Comparison of ENCODE assay signal across 23 cellular contexts in the genomic region with DNA sequence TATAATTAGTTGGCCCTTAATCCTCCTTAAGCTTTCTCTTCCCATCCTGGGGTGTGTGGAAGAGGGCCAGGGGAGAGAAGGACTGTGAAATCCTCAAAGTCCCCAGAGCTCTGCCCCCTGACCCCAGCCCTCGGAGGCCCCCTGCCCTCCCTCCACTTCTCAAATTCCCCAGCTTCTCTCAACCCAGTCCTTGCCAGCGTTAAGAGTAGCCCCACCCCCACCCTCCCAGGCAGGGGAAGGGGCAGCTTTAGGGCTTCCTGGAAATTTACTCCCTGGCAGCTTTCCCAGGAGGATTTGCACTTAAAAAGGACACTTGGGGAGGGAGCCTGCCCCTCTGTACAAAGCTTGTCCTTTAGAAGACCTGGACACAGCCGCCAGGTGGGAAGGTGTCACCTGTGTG. TPM values are rescaled to one million over a fixed set of nuclear protein-coding genes. Genes with fewer than 3 reads are reported as not detected.
DNase-seq lines count a peak whose midpoint lies in the region; ATAC-seq, FAIRE-seq and TF ChIP-seq lines count a peak whose summit lies in the region.
"Had no signal": no experiment of that assay in that cellular context is flagged by ENCODE, and none has a peak within 500 bp of the region (broad histone marks: within the 10 kb centered on the region; RNA-seq: fewer than 3 reads in every experiment).

No MANE protein-coding gene starts in this region.

- no peak overlapping the region for H4K5ac ChIP-seq in H1 (ENCODE audit: insufficient read length, low read depth, low read length)

- H3K4me1 ChIP-seq in CD4-positive, CD25-positive, alpha-beta regulatory T cell (ENCODE audit: control insufficient read depth, insufficient read depth, low read length, poor library complexity, severe bottlenecking): peaks cover 25% of the 10 kb centered on the region
- H3K4me1 ChIP-seq in CD8-positive, alpha-beta T cell (ENCODE audit: insufficient read depth, low read length): peaks cover 87% of the 10 kb centered on the region
- no peaks in the 10 kb centered on the region for H3K4me1 ChIP-seq in NT2/D1 (ENCODE audit: insufficient read depth, insufficient read length)
- H3K4me1 ChIP-seq in H1 (replicated peaks in 1 of 4; ENCODE audit: control insufficient read depth in 3 of 4, insufficient read depth in 4 of 4, low read length in 3 of 4): peaks cover 0 to 8% (median 4%) of the 10 kb centered on the region in 4 experiments; a peak in 5 of 7 replicates
- H3K4me1 ChIP-seq in spleen: peaks cover 0 to 29% (median 10%) of the 10 kb centered on the region in 6 donors
- H3K4me1 ChIP-seq: left ventricle myocardium inferior had no signal

- H3K23me2 ChIP-seq in H1 (ENCODE audit: low read depth, low read length): no peaks in the 10 kb centered on the region

- H3K14ac ChIP-seq in H1 (ENCODE audit: insufficient read length): no peak overlapping the region

- H2BK5ac ChIP-seq in H1 (ENCODE audit: low read depth, low read length): no peak overlapping the region

- H2BK12ac ChIP-seq in H1 (ENCODE audit: low read depth, low read length): no peak overlapping the region

- peak overlapping the region; percentile 1; the same call in 1 of the 2 replicates for H3K18ac ChIP-seq in H1 (ENCODE audit: extremely low read depth, low read length)

- H3K27ac ChIP-seq in CD4-positive, CD25-positive, alpha-beta regulatory T cell (ENCODE audit: insufficient read depth, low read length, poor library complexity, severe bottlenecking): no peak overlapping the region
- no peak overlapping the region for H3K27ac ChIP-seq in CD8-positive, alpha-beta T cell (ENCODE audit: low read depth, low read length)
- H3K27ac ChIP-seq in H1 (ENCODE audit: low read depth, low read length): no peak overlapping the region
- peak overlapping the region in 1 of 8 donors; percentile 42 for H3K27ac ChIP-seq in spleen
- H3K27ac ChIP-seq: left ventricle myocardium inferior had no signal

- peak overlapping the region; percentile 32; the same call in 1 of the 2 replicates for H2AFZ ChIP-seq in H1 (ENCODE audit: low read length)

- no peak for TF ChIP-seq EP300 in H1 (IDR thresholded peaks at IDR 0.05; ENCODE audit: borderline replicate concordance in 1 of 2, low read depth in 2 of 2, low read length in 2 of 2)

- FAIRE-seq in H1 (lab: Jason Lieb, UNC): peak; percentile 13
- FAIRE-seq: H54, RCC 7860 had no signal

- H4K8ac ChIP-seq in H1 (ENCODE audit: extremely low read depth, insufficient read depth, low read length): no peak overlapping the region

- H3K9ac ChIP-seq in NT2/D1 (ENCODE audit: insufficient read length, low read depth) (no peak overlapping the region), H1 (replicated peaks in 1 of 4; ENCODE audit: extremely low read depth in 1 of 4, low read depth in 3 of 4, low read length in 3 of 4) (no peak overlapping the region)

- no peaks in the 10 kb centered on the region for H3K79me2 ChIP-seq in H1 (ENCODE audit: control insufficient read depth in 1 of 2, insufficient read depth in 2 of 2, low read length in 2 of 2)

- 0% methylated on average over 1 of the region's 3 CpGs; no CpG with 5 or more reads in 1 of the 2 experiments for WGBS in H1 (ENCODE audit: extremely low coverage in 1 of 2, insufficient coverage in 1 of 2, insufficient read length in 1 of 2, insufficient replicate concordance in 2 of 2, low coverage in 1 of 2, low lambda C conversion rate in 2 of 2, missing lambda C conversion rate in 1 of 2), 2 experiments
- WGBS in spleen, 5 donors: 40 to 69% (median 46%) methylated on average over 3 of the region's 3 CpGs

- no peaks in the 10 kb centered on the region for H3K27me3 ChIP-seq in CD4-positive, CD25-positive, alpha-beta regulatory T cell (ENCODE audit: control insufficient read depth, insufficient read depth, low read length)
- H3K27me3 ChIP-seq in CD8-positive, alpha-beta T cell (ENCODE audit: insufficient read depth, low read length): no peaks in the 10 kb centered on the region
- H3K27me3 ChIP-seq in NT2/D1 (ENCODE audit: insufficient read depth, insufficient read length): no peaks in the 10 kb centered on the region
- H3K27me3 ChIP-seq in H1 (replicated peaks in 1 of 4; ENCODE audit: control insufficient read depth in 3 of 4, extremely low read depth in 1 of 4, insufficient read depth in 3 of 4, low read length in 3 of 4): no peaks in the 10 kb centered on the region
- H3K27me3 ChIP-seq in spleen (replicated peaks in 1 of 7): peaks cover 0 to 6% (median 0%) of the 10 kb centered on the region in 7 donors

- H3K4me1 Mint-ChIP-seq in CD4-positive, CD25-positive, alpha-beta regulatory T cell: peaks cover 8 to 58% (median 20%) of the 10 kb centered on the region in 4 donors
- H3K4me1 Mint-ChIP-seq in CD8-positive, alpha-beta T cell (ENCODE audit: low read depth): peaks cover 80% of the 10 kb centered on the region
- H3K4me1 Mint-ChIP-seq: brain had no signal

- H4K91ac ChIP-seq in H1 (replicated peaks; ENCODE audit: insufficient read length, low read length): no peak overlapping the region

- CTCF ChIA-PET in CD8-positive, alpha-beta T cell (lab: Charles Lee): interaction anchor here (1.0 to 2.9 kb wide), 5 partner anchors 11 to 59 kb away, joined by 3 to 11 read pairs (median 4); no protein-coding TSS in a partner anchor
- CTCF ChIA-PET in H1 (lab: Charles Lee; ENCODE audit: partially characterized antibody): interaction anchor here (1.0 kb wide), 1 partner anchor 9 kb away, joined by 3 read pairs; no protein-coding TSS in a partner anchor

- ATAC-seq in CD4-positive, CD25-positive, alpha-beta regulatory T cell (ENCODE audit: low read depth in 2 of 2): no peak
- no peak for ATAC-seq in CD8-positive, alpha-beta T cell
- no peak for ATAC-seq in activated CD4-positive, CD25-positive, alpha-beta regulatory T cell treated with anti-CD3 and anti-CD28 coated beads, Interleukin-2, amount 50 U/mL, for 24 hours

- intact Hi-C loops in CD8-positive, alpha-beta T cell (cut with DNase I, micrococcal nuclease): loop anchor here in 1 of 2 experiments (5.0 kb wide), 1 partner anchor 36 kb away; no protein-coding TSS in a partner anchor
- intact Hi-C loops in spleen (cut with DNase I; ENCODE audit: low total_unique reads): no loop called here

- H3K9me3 Mint-ChIP-seq in CD4-positive, CD25-positive, alpha-beta regulatory T cell: peaks cover 0 to 3% (median 0%) of the 10 kb centered on the region in 7 donors
- H3K9me3 Mint-ChIP-seq in CD8-positive, alpha-beta T cell: no peaks in the 10 kb centered on the region
- H3K9me3 Mint-ChIP-seq: activated B cell treated with CpG ODN at 0.5 μM for 24 hours had no signal

- no peaks in the 10 kb centered on the region for H3K27me3 Mint-ChIP-seq in CD4-positive, CD25-positive, alpha-beta regulatory T cell
- no peaks in the 10 kb centered on the region for H3K27me3 Mint-ChIP-seq in CD8-positive, alpha-beta T cell (ENCODE audit: low read depth)
- H3K27me3 Mint-ChIP-seq: activated B cell treated with CpG ODN at 0.5 μM for 24 hours had no signal

- H3K36me3 Mint-ChIP-seq in CD4-positive, CD25-positive, alpha-beta regulatory T cell: peaks cover 5% of the 10 kb centered on the region
- no peaks in the 10 kb centered on the region for H3K36me3 Mint-ChIP-seq in CD8-positive, alpha-beta T cell
- H3K36me3 Mint-ChIP-seq: brain had no signal

- no peak overlapping the region for H2BK15ac ChIP-seq in H1 (ENCODE audit: low read length)

- no peak overlapping the region for H2AK5ac ChIP-seq in H1 (ENCODE audit: low read depth, low read length)

- H3K36me3 ChIP-seq in CD4-positive, CD25-positive, alpha-beta regulatory T cell (ENCODE audit: control insufficient read depth, insufficient read depth, low read length): no peaks in the 10 kb centered on the region
- no peaks in the 10 kb centered on the region for H3K36me3 ChIP-seq in CD8-positive, alpha-beta T cell (ENCODE audit: insufficient read depth, low read length)
- H3K36me3 ChIP-seq in NT2/D1 (ENCODE audit: insufficient read depth, insufficient read length, low read length): no peaks in the 10 kb centered on the region
- H3K36me3 ChIP-seq in H1 (ENCODE audit: control insufficient read depth in 2 of 4, insufficient read depth in 4 of 4, low read length in 3 of 4): no peaks in the 10 kb centered on the region
- no peaks in the 10 kb centered on the region for H3K36me3 ChIP-seq in spleen
- H3K36me3 ChIP-seq: left ventricle myocardium inferior had no signal

- no peak overlapping the region for H3K56ac ChIP-seq in H1 (replicated peaks; ENCODE audit: insufficient read length, low read depth, low read length)

- peak overlapping the region; percentile 11 to 21; a peak in 3 of 4 replicates for H3K4me2 ChIP-seq in H1 (ENCODE audit: insufficient read depth in 1 of 2, low read depth in 2 of 2, low read length in 2 of 2)

- no peak overlapping the region for H3K4ac ChIP-seq in H1 (replicated peaks; ENCODE audit: insufficient read length, low read depth, low read length)

- no peak for DNase-seq in CD4-positive, CD25-positive, alpha-beta regulatory T cell
- DNase-seq in CD8-positive, alpha-beta T cell: no peak
- DNase-seq in NT2/D1 (ENCODE audit: low read depth, low spot score): peak; percentile 32
- peak in 1 of 2 experiments; percentile 48 for DNase-seq in H1 (ENCODE audit: low read depth in 1 of 2, low spot score in 2 of 2)
- DNase-seq in activated CD4-positive, CD25-positive, alpha-beta regulatory T cell (lab: John Stamatoyannopoulos, UW): no peak
- DNase-seq in mesenteric fat pad (ENCODE audit: low spot score): no peak
- no peak for DNase-seq in spleen
- DNase-seq: activated B cell treated with CpG ODN at 0.5 μM for 24 hours; hippocampal formation; left ventricle myocardium inferior; NCI-H1436; NCI-H446; stimulated activated CD4-positive, alpha-beta T cell treated with anti-CD3 and anti-CD28 coated beads, Interleukin-15, amount 100 ng/mL, for 24 hours had no signal

- no peak overlapping the region for H2BK20ac ChIP-seq in H1 (ENCODE audit: low read length)

- TF ChIP-seq CTCF in CD8-positive, alpha-beta T cell (IDR thresholded peaks at IDR 0.05): no peak
- no peak for TF ChIP-seq CTCF in H1 (IDR thresholded peaks at IDR 0.05; ENCODE audit: control extremely low read depth in 1 of 3, insufficient read depth in 1 of 3, low read depth in 1 of 3, low read length in 3 of 3)
- TF ChIP-seq CTCF in spleen (IDR thresholded peaks at IDR 0.05 in 8 of 11, conservative IDR thresholded peaks at IDR 0.05 in 3 of 11): no peak

- H3K9me3 ChIP-seq in CD4-positive, CD25-positive, alpha-beta regulatory T cell (ENCODE audit: control insufficient read depth in 2 of 2, low read length in 2 of 2): no peaks in the 10 kb centered on the region
- no peaks in the 10 kb centered on the region for H3K9me3 ChIP-seq in CD8-positive, alpha-beta T cell (ENCODE audit: low read length)
- H3K9me3 ChIP-seq in NT2/D1 (ENCODE audit: insufficient read depth, low read length): no peaks in the 10 kb centered on the region
- no peaks in the 10 kb centered on the region for H3K9me3 ChIP-seq in H1 (ENCODE audit: insufficient read depth in 2 of 2, low read depth in 1 of 2, low read length in 1 of 2)
- H3K9me3 ChIP-seq in spleen: no peaks in the 10 kb centered on the region
- H3K9me3 ChIP-seq: left ventricle myocardium inferior had no signal

- peak overlapping the region; percentile 78 for H2BK120ac ChIP-seq in H1 (replicated peaks; ENCODE audit: low read depth, low read length)

- H3K23ac ChIP-seq in H1 (ENCODE audit: insufficient read length): no peak overlapping the region

- no peak for TF ChIP-seq POLR2A in H1 (IDR thresholded peaks at IDR 0.05; ENCODE audit: control extremely low read depth in 1 of 2, low read depth in 2 of 2, low read length in 2 of 2)
- no peak for TF ChIP-seq POLR2A in spleen (IDR thresholded peaks at IDR 0.05)

- no peaks in the 10 kb centered on the region for H4K20me1 ChIP-seq in H1 (replicated peaks in 1 of 2; ENCODE audit: control insufficient read depth in 1 of 2, insufficient read depth in 2 of 2, low read length in 2 of 2)

- no peak overlapping the region for H3K4me3 ChIP-seq in CD4-positive, CD25-positive, alpha-beta regulatory T cell (ENCODE audit: low read depth, low read length)
- H3K4me3 ChIP-seq in CD8-positive, alpha-beta T cell (ENCODE audit: low read depth, low read length): no peak overlapping the region
- H3K4me3 ChIP-seq in NT2/D1 (ENCODE audit: insufficient read length, low read depth): no peak overlapping the region
- no peak overlapping the region for H3K4me3 ChIP-seq in H1 (ENCODE audit: extremely low read depth in 1 of 4, insufficient read depth in 2 of 4, low read depth in 3 of 4, low read length in 4 of 4)
- H3K4me3 ChIP-seq in spleen: no peak overlapping the region
- H3K4me3 ChIP-seq: left ventricle myocardium inferior had no signal

- POLR2A ChIA-PET in CD8-positive, alpha-beta T cell (lab: Charles Lee): interaction anchor here (1.2 to 2.0 kb wide), 4 partner anchors 9 to 244 kb away, joined by 4 to 7 read pairs (median 6); a partner anchor contains a TSS
- POLR2A ChIA-PET in H1 (lab: Charles Lee; ENCODE audit: partially characterized antibody): no interaction called here

- H3K27ac Mint-ChIP-seq in CD4-positive, CD25-positive, alpha-beta regulatory T cell: peak overlapping the region; percentile 66 to 98 (median 80)
- H3K27ac Mint-ChIP-seq in CD8-positive, alpha-beta T cell: peak overlapping the region; percentile 85
- H3K27ac Mint-ChIP-seq: activated B cell treated with CpG ODN at 0.5 μM for 24 hours, brain had no signal

- no peaks in the 10 kb centered on the region for H3K79me1 ChIP-seq in H1 (ENCODE audit: low read depth, low read length)

- no peak for TF ChIP-seq RAD21 in H1 (IDR thresholded peaks at IDR 0.05 in 1 of 2, conservative IDR thresholded peaks at IDR 0.05 in 1 of 2; ENCODE audit: low read depth in 2 of 2, low read length in 2 of 2)

- peak overlapping the region in 2 of 4 donors; percentile 20 to 51 for H3K4me3 Mint-ChIP-seq in CD4-positive, CD25-positive, alpha-beta regulatory T cell
- H3K4me3 Mint-ChIP-seq in CD8-positive, alpha-beta T cell: peak overlapping the region; percentile 68
- H3K4me3 Mint-ChIP-seq: activated B cell treated with CpG ODN at 0.5 μM for 24 hours, brain had no signal

RNA-seq across cellular contexts. Expression of a gene that starts 11.8 kb away (rescaled TPM):
- 24.0 TPM for total RNA-seq in CD4-positive, CD25-positive, alpha-beta regulatory T cell
- 10 to 100 TPM in 2 of 4 donors, 1 to 10 TPM in 2; 7.6 to 25.0 (median 14.3) TPM for polyA plus RNA-seq in CD4-positive, CD25-positive, alpha-beta regulatory T cell
- 1 to 10 TPM; 1.2 to 1.5 TPM for total RNA-seq in CD8-positive, alpha-beta T cell
- total RNA-seq in H1 (2021; fragmentation: NEBNext Ultra II Directional; extraction: Animal tissue kit (Norgen Biotek cat#: 25700)): not detected in 2 replicates
- polyA plus RNA-seq in H1 (2011; rRNA removed) (not detected in 2 replicates), spleen (1 to 10 TPM; 1.3 to 2.2 (median 1.8) TPM)
- not detected for polyA plus RNA-seq in H1 (2011; cell fraction: cytosol; rRNA removed)
- not detected for polyA plus RNA-seq in H1 (2011; cell fraction: nucleus; rRNA removed)
- polyA plus RNA-seq in H1 (2012, experiment 1 of 2): not detected in 4 replicates
- polyA plus RNA-seq in H1 (2012, experiment 2 of 2): not detected
- polyA plus RNA-seq in H1 (2013, experiment 1 of 2): not detected
- polyA plus RNA-seq in H1 (2013, experiment 2 of 2): not detected
- polyA minus RNA-seq in H1 (2011; rRNA and poly(A)+ RNA removed): not detected in 2 replicates
- not detected for polyA minus RNA-seq in H1 (2011; cell fraction: cytosol; rRNA and poly(A)+ RNA removed)
- not detected for polyA minus RNA-seq in H1 (2011; cell fraction: nucleus; rRNA and poly(A)+ RNA removed)
- total RNA-seq in mesenteric fat pad (not detected), spleen (1 to 10 TPM; 1.5 to 8.7 (median 4.3) TPM)
- total RNA-seq: activated B cell treated with CpG ODN at 0.5 μM for 24 hours, dermis microvascular lymphatic vessel endothelial cell, fibroblast of lung, left ventricle myocardium inferior, myocyte, pulmonary artery endothelial cell, temporal lobe had no signal
- polyA plus RNA-seq: BJ, fibroblast of lung had no signal
